Comparison of ENCODE assay signal across 20 cellular contexts in genomic region chr3:73609655-73610054, GRCh38. TPM values are rescaled to one million over a fixed set of nuclear protein-coding genes. Genes with fewer than 3 reads are reported as not detected.
"Had no signal": no experiment of that assay in that cellular context is flagged by ENCODE, and none has a peak within 500 bp of the region (broad histone marks: within the 10 kb centered on the region; RNA-seq: fewer than 3 reads in every experiment).

No MANE protein-coding gene starts in this region.

- DNase-seq: activated B cell treated with CpG ODN at 0.5 μM for 24 hours; activated CD4-positive, alpha-beta T cell treated with anti-CD3 and anti-CD28 coated beads for 48 hours; activated CD8-positive, alpha-beta memory T cell treated with anti-CD3 and anti-CD28 coated beads, Interleukin-2, amount 50 U/mL, for 4 hours; activated CD8-positive, alpha-beta T cell treated with anti-CD3 and anti-CD28 coated beads, Interleukin-2, amount 10 ng/mL, durations not matched to agents 7 days and 5 days; activated gamma-delta T cell; activated T-cell treated with anti-CD3 and anti-CD28 coated beads, Interleukin-2, amount 50 U/mL, for 48 hours; effector memory CD8-positive, alpha-beta T cell; mucosa of descending colon; natural killer cell; occipital lobe; SIG-M5; stimulated activated CD4-positive, alpha-beta T cell treated with anti-CD3 and anti-CD28 coated beads, Interleukin-2, amount 100 ng/mL, for 48 hours; T-helper 17 cell; thyroid gland had no signal

- H3K27ac ChIP-seq: epithelial cell of prostate, prostate gland, thyroid gland had no signal

- FAIRE-seq: TTC549, urothelium cell line had no signal

- H3K27me3 ChIP-seq: thyroid gland had no signal

- H3K4me1 ChIP-seq: prostate gland, thyroid gland had no signal

- H3K36me3 ChIP-seq: prostate gland, thyroid gland had no signal

- ATAC-seq: activated CD8-positive, alpha-beta T cell treated with anti-CD3 and anti-CD28 coated beads, Interleukin-2, amount 10 ng/mL, durations not matched to agents 7 days and 5 days; activated naive CD4-positive, alpha-beta T cell treated with anti-CD3 and anti-CD28 coated beads, Interleukin-2, amount 50 U/mL, for 72 hours; effector memory CD8-positive, alpha-beta T cell; mucosa of descending colon; natural killer cell; stimulated activated memory B cell treated with anti-CD40 and anti-IgM and Interleukin-4, amounts not matched to agents 10 μg/mL and 1 μg/mL and 100 μg/mL, for 72 hours; T-helper 17 cell had no signal

- H3K9me3 ChIP-seq: mucosa of descending colon, prostate gland, thyroid gland had no signal

- H3K4me3 ChIP-seq: mucosa of descending colon, prostate gland, thyroid gland had no signal

RNA-seq across cellular contexts. Expression of gene PDZRN3, which starts 15.1 kb away (rescaled TPM):
- total RNA-seq: activated B cell treated with CpG ODN at 0.5 μM for 24 hours; activated CD8-positive, alpha-beta T cell treated with anti-CD3 and anti-CD28 coated beads, Interleukin-2, amount 10 ng/mL, durations not matched to agents 7 days and 5 days; activated naive CD4-positive, alpha-beta T cell treated with anti-CD3 and anti-CD28 coated beads, Interleukin-2, amount 50 U/mL, for 72 hours; natural killer cell; T-helper 17 cell had no signal
